Comparison of ENCODE assay signal across 16 cellular contexts in genomic region chr13:40211586-40211968, GRCh38.
A peak's percentile ranks its signal among the peaks of the same experiment; 100 is the strongest.
DNase-seq lines count a peak whose midpoint lies in the region; ATAC-seq, FAIRE-seq and TF ChIP-seq lines count a peak whose summit lies in the region.
"Had no signal": no experiment of that assay in that cellular context is flagged by ENCODE, and none has a peak within 500 bp of the region (broad histone marks: within the 10 kb centered on the region; RNA-seq: fewer than 3 reads in every experiment).

No MANE protein-coding gene starts in this region.

- FAIRE-seq in GM12892 (lab: Jason Lieb, UNC): peak; percentile 5
- FAIRE-seq: GM12878 had no signal

- peaks cover 25 to 41% of the 10 kb centered on the region in 2 donors for H3K4me1 ChIP-seq in naive thymus-derived CD4-positive, alpha-beta T cell (ENCODE audit: control insufficient read depth in 2 of 2, insufficient read depth in 2 of 2, low read length in 2 of 2)

- H3K4me3 Mint-ChIP-seq in naive thymus-derived CD4-positive, alpha-beta T cell: peak overlapping the region in 3 of 10 donors; percentile 26 to 53 (median 35)
- no peak overlapping the region for H3K4me3 Mint-ChIP-seq in activated CD8-positive, alpha-beta T cell treated with anti-CD3 and anti-CD28 coated beads for 36 hours

- H3K27ac Mint-ChIP-seq in naive thymus-derived CD4-positive, alpha-beta T cell: peak overlapping the region in 7 of 9 donors; percentile 25 to 100 (median 81)
- no peak overlapping the region for H3K27ac Mint-ChIP-seq in activated CD8-positive, alpha-beta T cell treated with anti-CD3 and anti-CD28 coated beads for 36 hours

- intact Hi-C loops in naive thymus-derived CD4-positive, alpha-beta T cell (cut with micrococcal nuclease): no loop called here
- intact Hi-C loops in activated CD8-positive, alpha-beta T cell treated with anti-CD3 and anti-CD28 coated beads for 36 hours (cut with micrococcal nuclease): no loop called here

- H3K9me3 Mint-ChIP-seq in naive thymus-derived CD4-positive, alpha-beta T cell: peaks cover 0 to 18% (median 7%) of the 10 kb centered on the region in 11 donors
- H3K9me3 Mint-ChIP-seq in activated CD8-positive, alpha-beta T cell treated with anti-CD3 and anti-CD28 coated beads for 36 hours: peaks cover 13% of the 10 kb centered on the region

- CTCF ChIA-PET in naive thymus-derived CD4-positive, alpha-beta T cell (lab: Charles Lee): interaction anchor here (0.8 kb wide), 1 partner anchor 26 kb away, joined by 3 read pairs; no protein-coding TSS in a partner anchor
- CTCF ChIA-PET in activated CD8-positive, alpha-beta T cell treated with anti-CD3 and anti-CD28 coated beads for 36 hours (lab: Charles Lee): no interaction called here

- TF ChIP-seq POLR2A in GM12892 (IDR thresholded peaks at IDR 0.05; ENCODE audit: low read depth, low read length): no peak

- H3K36me3 ChIP-seq in naive thymus-derived CD4-positive, alpha-beta T cell (ENCODE audit: control insufficient read depth in 2 of 3, insufficient read depth in 3 of 3, low read length in 3 of 3): no peaks in the 10 kb centered on the region

- DNase-seq in GM12892 (ENCODE audit: insufficient read length) (no peak), NCI-H526 (lab: John Stamatoyannopoulos, UW) (peak; percentile 19 to 44), choroid plexus epithelial cell (ENCODE audit: low read depth) (no peak)
- DNase-seq in naive thymus-derived CD4-positive, alpha-beta T cell: no peak
- no peak for DNase-seq in activated CD8-positive, alpha-beta T cell treated with anti-CD3 and anti-CD28 coated beads for 36 hours
- DNase-seq: GDM1, IMR-90, NCI-H1417, NCI-H187 treated with DMSO at 0.1 percent for 48 hours, NCI-H2171, NCI-H82 had no signal

- H3K9me3 ChIP-seq in naive thymus-derived CD4-positive, alpha-beta T cell (ENCODE audit: control insufficient read depth in 2 of 3, low read length in 3 of 3): peaks cover 0 to 4% (median 0%) of the 10 kb centered on the region in 3 experiments

- POLR2A ChIA-PET in naive thymus-derived CD4-positive, alpha-beta T cell (lab: Charles Lee): interaction anchor here (1.4 kb wide), 1 partner anchor 297 kb away, joined by 3 read pairs; no protein-coding TSS in a partner anchor
- POLR2A ChIA-PET in activated CD8-positive, alpha-beta T cell treated with anti-CD3 and anti-CD28 coated beads for 36 hours (lab: Charles Lee): no interaction called here

- peaks cover 36 to 82% (median 76%) of the 10 kb centered on the region in 7 donors for H3K4me1 Mint-ChIP-seq in naive thymus-derived CD4-positive, alpha-beta T cell
- peaks cover 32% of the 10 kb centered on the region for H3K4me1 Mint-ChIP-seq in activated CD8-positive, alpha-beta T cell treated with anti-CD3 and anti-CD28 coated beads for 36 hours (ENCODE audit: low read depth)

- peak; percentile 17 for TF ChIP-seq CTCF in choroid plexus epithelial cell (conservative IDR thresholded peaks at IDR 0.05; ENCODE audit: low read depth, low read length)
- TF ChIP-seq CTCF in activated CD8-positive, alpha-beta T cell treated with anti-CD3 and anti-CD28 coated beads for 36 hours (IDR thresholded peaks at IDR 0.05): no peak

- H3K36me3 Mint-ChIP-seq in naive thymus-derived CD4-positive, alpha-beta T cell: peaks cover 6 to 31% (median 16%) of the 10 kb centered on the region in 5 donors
- H3K36me3 Mint-ChIP-seq in activated CD8-positive, alpha-beta T cell treated with anti-CD3 and anti-CD28 coated beads for 36 hours (ENCODE audit: low read depth): peaks cover 4% of the 10 kb centered on the region

- H3K27ac ChIP-seq in naive thymus-derived CD4-positive, alpha-beta T cell (ENCODE audit: low read depth, low read length): no peak overlapping the region
- H3K27ac ChIP-seq: SK-N-MC had no signal

- no peak for ATAC-seq in naive thymus-derived CD4-positive, alpha-beta T cell
- ATAC-seq in GM19397 (IDR thresholded peaks at IDR 0.05; ENCODE audit: unreplicated experiment) (no peak), HG03039 (IDR thresholded peaks at IDR 0.05; ENCODE audit: unreplicated experiment) (no peak)
- ATAC-seq in activated CD8-positive, alpha-beta T cell treated with anti-CD3 and anti-CD28 coated beads for 36 hours: no peak
- ATAC-seq: GM12878, Panc1 had no signal

- no peaks in the 10 kb centered on the region for H3K27me3 Mint-ChIP-seq in naive thymus-derived CD4-positive, alpha-beta T cell
- no peaks in the 10 kb centered on the region for H3K27me3 Mint-ChIP-seq in activated CD8-positive, alpha-beta T cell treated with anti-CD3 and anti-CD28 coated beads for 36 hours

- no peak overlapping the region for H3K4me3 ChIP-seq in choroid plexus epithelial cell (ENCODE audit: low read depth, low read length)
- no peak overlapping the region for H3K4me3 ChIP-seq in naive thymus-derived CD4-positive, alpha-beta T cell (ENCODE audit: low read length)
- H3K4me3 ChIP-seq: GM12878, SK-N-MC had no signal

- no peaks in the 10 kb centered on the region for H3K27me3 ChIP-seq in naive thymus-derived CD4-positive, alpha-beta T cell (ENCODE audit: control insufficient read depth in 2 of 2, insufficient read depth in 2 of 2, low read length in 2 of 2)

Comparison
In these comparisons a context has a peak if more than half of its experiments do, and no peak if none do; other contexts are left out.
1. DNase-seq: peak in NCI-H526 (2 of 2); none in GM12892 (single experiment), choroid plexus epithelial cell (single experiment), naive thymus-derived CD4-positive, alpha-beta T cell (0 of 9) and activated CD8-positive, alpha-beta T cell treated with anti-CD3 and anti-CD28 coated beads for 36 hours (single experiment).